8 cellular contexts compared by ENCODE assay signal in the genomic region with DNA sequence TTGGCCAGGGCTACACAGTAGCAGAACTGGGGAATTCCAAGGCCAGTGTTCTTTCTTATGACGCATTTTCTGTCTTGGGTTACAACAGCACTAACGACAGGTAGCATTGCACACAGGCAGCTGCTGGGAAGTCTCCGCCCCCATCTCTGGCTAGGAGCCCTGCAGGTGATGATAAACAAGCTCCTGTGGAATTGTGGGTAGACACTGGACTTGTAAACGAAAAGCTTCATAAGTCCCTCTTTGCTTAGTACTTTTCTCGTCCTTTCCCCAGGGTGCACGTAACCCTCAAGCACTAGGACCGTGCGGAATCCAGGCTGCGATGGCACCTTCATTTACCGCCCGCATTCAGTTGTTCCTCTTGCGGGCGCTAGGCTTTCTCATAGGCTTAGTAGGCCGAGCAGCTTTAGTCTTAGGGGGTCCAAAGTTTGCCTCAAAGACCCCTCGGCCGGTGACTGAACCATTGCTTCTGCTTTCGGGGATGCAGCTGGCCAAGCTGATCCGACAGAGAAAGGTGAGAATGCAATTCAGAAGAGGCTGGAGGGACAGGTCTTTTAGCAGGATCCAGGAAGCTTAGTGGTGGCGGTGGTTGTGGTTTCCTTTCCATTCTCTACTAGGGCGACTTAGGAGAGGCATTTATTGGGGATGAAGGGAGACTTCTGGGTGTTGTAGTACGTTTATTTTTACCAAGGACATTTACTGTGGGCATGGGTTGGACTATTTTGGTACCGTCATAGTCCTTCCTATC. TPM values are rescaled to one million over a fixed set of nuclear protein-coding genes. Genes with fewer than 3 reads are reported as not detected.
DNase-seq lines count a peak whose midpoint lies in the region; ATAC-seq and TF ChIP-seq lines count a peak whose summit lies in the region.

A gene with protein sequence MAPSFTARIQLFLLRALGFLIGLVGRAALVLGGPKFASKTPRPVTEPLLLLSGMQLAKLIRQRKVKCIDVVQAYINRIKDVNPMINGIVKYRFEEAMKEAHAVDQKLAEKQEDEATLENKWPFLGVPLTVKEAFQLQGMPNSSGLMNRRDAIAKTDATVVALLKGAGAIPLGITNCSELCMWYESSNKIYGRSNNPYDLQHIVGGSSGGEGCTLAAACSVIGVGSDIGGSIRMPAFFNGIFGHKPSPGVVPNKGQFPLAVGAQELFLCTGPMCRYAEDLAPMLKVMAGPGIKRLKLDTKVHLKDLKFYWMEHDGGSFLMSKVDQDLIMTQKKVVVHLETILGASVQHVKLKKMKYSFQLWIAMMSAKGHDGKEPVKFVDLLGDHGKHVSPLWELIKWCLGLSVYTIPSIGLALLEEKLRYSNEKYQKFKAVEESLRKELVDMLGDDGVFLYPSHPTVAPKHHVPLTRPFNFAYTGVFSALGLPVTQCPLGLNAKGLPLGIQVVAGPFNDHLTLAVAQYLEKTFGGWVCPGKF (plus strand): TSS at position 200 of the 745 bp plus-strand sequence. CDS start 120 bp downstream, at position 320.

- H3K4me1 ChIP-seq in ectodermal cell (ENCODE audit: control insufficient read depth, insufficient read depth, low read length): no peaks in the 10 kb centered on the region

- H3K36me3 Mint-ChIP-seq in neural crest cell (ENCODE audit: low read depth) (no peaks in the 10 kb centered on the region), chondrocyte (ENCODE audit: low read depth) (no peaks in the 10 kb centered on the region)

- H3K9me3 Mint-ChIP-seq in neural crest cell: peaks cover 17% of the 10 kb centered on the region
- peaks cover 39% of the 10 kb centered on the region for H3K9me3 Mint-ChIP-seq in chondrocyte (ENCODE audit: low read depth)

- no peaks in the 10 kb centered on the region for H3K36me3 ChIP-seq in ectodermal cell (ENCODE audit: control insufficient read depth, insufficient read depth, low read length)

- DNase-seq in NCI-H1105 (lab: John Stamatoyannopoulos, UW) (peak; percentile 81), neural crest cell (ENCODE audit: low read depth, low spot score) (no peak), chondrocyte (ENCODE audit: low spot score) (no peak), posterior vena cava (ENCODE audit: low spot score) (no peak)
- DNase-seq in activated CD4-positive, CD25-positive, alpha-beta regulatory T cell treated with anti-CD3 and anti-CD28 coated beads, Interleukin-2, amount 50 U/mL, for 16 hours (ENCODE audit: low read depth, low spot score): peak; percentile 2

- H3K9me3 ChIP-seq in ectodermal cell (ENCODE audit: control insufficient read depth, low read length): no peaks in the 10 kb centered on the region

- H3K27ac Mint-ChIP-seq in neural crest cell (ENCODE audit: unreplicated experiment): peak within 1 kb of the TSS; percentile 12
- no peak within 1 kb of the TSS for H3K27ac Mint-ChIP-seq in chondrocyte (ENCODE audit: unreplicated experiment)

- WGBS in ectodermal cell, 2 experiments: 12 to 13% methylated on average over 21 to 22 of the region's 22 CpGs

- peak; percentile 93 for ATAC-seq in GM18498 (IDR thresholded peaks at IDR 0.05; ENCODE audit: unreplicated experiment)
- peak; percentile 91 for ATAC-seq in HG02588 (IDR thresholded peaks at IDR 0.05; ENCODE audit: unreplicated experiment)

- H3K27ac ChIP-seq in ectodermal cell (ENCODE audit: insufficient read depth, low read depth, low read length, poor library complexity, severe bottlenecking): no peak within 1 kb of the TSS

- peak within 1 kb of the TSS; percentile 62 for H3K4me3 Mint-ChIP-seq in neural crest cell
- no peak within 1 kb of the TSS for H3K4me3 Mint-ChIP-seq in chondrocyte (ENCODE audit: unreplicated experiment)

- peaks cover 8% of the 10 kb centered on the region for H3K27me3 Mint-ChIP-seq in neural crest cell (ENCODE audit: low read depth)
- H3K27me3 Mint-ChIP-seq in chondrocyte (ENCODE audit: low read depth): no peaks in the 10 kb centered on the region

- intact Hi-C loops in posterior vena cava (cut with DNase I): no loop called here

- TF ChIP-seq CTCF in neural crest cell (conservative IDR thresholded peaks at IDR 0.05): no peak
- no peak for TF ChIP-seq CTCF in chondrocyte (IDR thresholded peaks at IDR 0.05)

- H3K4me3 ChIP-seq in ectodermal cell (ENCODE audit: insufficient read depth, low read depth, low read length): peak within 1 kb of the TSS; percentile 41

- H3K4me1 Mint-ChIP-seq in neural crest cell (no peaks in the 10 kb centered on the region), chondrocyte (ENCODE audit: low read depth) (no peaks in the 10 kb centered on the region)

- no peaks in the 10 kb centered on the region for H3K27me3 ChIP-seq in ectodermal cell (ENCODE audit: control insufficient read depth, insufficient read depth, low read length, poor library complexity, severe bottlenecking)

RNA-seq across cellular contexts. Expression of the gene that starts here (rescaled TPM):
- polyA plus RNA-seq in ectodermal cell (2013, experiment 1 of 4): 3.0 TPM
- 2.5 TPM for polyA plus RNA-seq in ectodermal cell (2013, experiment 2 of 4)
- 2.7 TPM for polyA plus RNA-seq in ectodermal cell (2013, experiment 3 of 4)
- 1.7 TPM for polyA plus RNA-seq in ectodermal cell (2013, experiment 4 of 4)
- total RNA-seq in neural crest cell (0.52 and 0.63 TPM in 2 replicates), chondrocyte (0.31 to 1.2 TPM (median 0.50 TPM) in 3 replicates), posterior vena cava (under 1 TPM; 0.29 to 0.60 TPM)

Comparison
In these comparisons a context has a peak if more than half of its experiments do, and no peak if none do; other contexts are left out.
1. DNase-seq: peak in NCI-H1105 (single experiment) and activated CD4-positive, CD25-positive, alpha-beta regulatory T cell treated with anti-CD3 and anti-CD28 coated beads, Interleukin-2, amount 50 U/mL, for 16 hours (single experiment); none in neural crest cell (single experiment), chondrocyte (single experiment) and posterior vena cava (single experiment).